ENCODE assay signal across 21 cellular contexts in genomic region chr1:182166321-182166720, GRCh38.
DNase-seq lines count a peak whose midpoint lies in the region; ATAC-seq, FAIRE-seq and TF ChIP-seq lines count a peak whose summit lies in the region.
"Had no signal": no experiment of that assay in that cellular context is flagged by ENCODE, and none has a peak within 500 bp of the region (broad histone marks: within the 10 kb centered on the region; RNA-seq: fewer than 3 reads in every experiment).

No MANE protein-coding gene starts in this region.

- POLR2A ChIA-PET in H1 (lab: Charles Lee; ENCODE audit: partially characterized antibody), result no interaction called here
- POLR2A ChIA-PET in activated CD4-positive, alpha-beta memory T cell treated with anti-CD3 and anti-CD28 coated beads for 36 hours (lab: Charles Lee), result no interaction called here
- POLR2A ChIA-PET in CD4-positive, alpha-beta T cell (lab: Charles Lee), result no interaction called here

- H3K23me2 ChIP-seq in H1 (ENCODE audit: low read depth, low read length), result no peaks in the 10 kb centered on the region

- no peak overlapping the region for H3K14ac ChIP-seq in H1 (ENCODE audit: insufficient read length)

- no peak overlapping the region for H3K4me3 ChIP-seq in H1 (ENCODE audit: extremely low read depth in 1 of 4, insufficient read depth in 2 of 4, low read depth in 3 of 4, low read length in 4 of 4)
- H3K4me3 ChIP-seq in mucosa of descending colon, result no peak overlapping the region
- H3K4me3 ChIP-seq in suprapubic skin, result no peak overlapping the region
- H3K4me3 ChIP-seq in uterus, result no peak overlapping the region
- H3K4me3 ChIP-seq: GM23248 had no signal

- no peak overlapping the region for H4K8ac ChIP-seq in H1 (ENCODE audit: extremely low read depth, insufficient read depth, low read length)

- no peak overlapping the region for H2BK5ac ChIP-seq in H1 (ENCODE audit: low read depth, low read length)

- no peak overlapping the region for H2BK12ac ChIP-seq in H1 (ENCODE audit: low read depth, low read length)

- H3K27ac Mint-ChIP-seq in activated CD4-positive, alpha-beta memory T cell treated with anti-CD3 and anti-CD28 coated beads for 36 hours, result no peak overlapping the region
- no peak overlapping the region for H3K27ac Mint-ChIP-seq in CD4-positive, alpha-beta T cell
- H3K27ac Mint-ChIP-seq: CD4-positive, CD25-positive, alpha-beta regulatory T cell; HFFc6 had no signal

- H2BK120ac ChIP-seq in H1 (replicated peaks; ENCODE audit: low read depth, low read length), result no peak overlapping the region

- intact Hi-C loops in mucosa of descending colon (cut with DNase I, micrococcal nuclease) (no loop called here), uterus (cut with DNase I; ENCODE audit: low total_unique reads) (no loop called here)
- intact Hi-C loops in activated CD4-positive, alpha-beta memory T cell treated with anti-CD3 and anti-CD28 coated beads for 36 hours (cut with micrococcal nuclease), result no loop called here
- intact Hi-C loops in CD4-positive, alpha-beta T cell (cut with DNase I, micrococcal nuclease), result no loop called here

- TF ChIP-seq CTCF in H1 (IDR thresholded peaks at IDR 0.05; ENCODE audit: control extremely low read depth in 1 of 3, insufficient read depth in 1 of 3, low read depth in 1 of 3, low read length in 3 of 3) (no peak), mucosa of descending colon (IDR thresholded peaks at IDR 0.05) (no peak), suprapubic skin (IDR thresholded peaks at IDR 0.05) (no peak), uterus (IDR thresholded peaks at IDR 0.05) (no peak)
- no peak for TF ChIP-seq CTCF in CD4-positive, alpha-beta T cell (IDR thresholded peaks at IDR 0.05)

- H4K5ac ChIP-seq in H1 (ENCODE audit: insufficient read length, low read depth, low read length), result no peak overlapping the region

- peaks cover 3% of the 10 kb centered on the region for H3K27me3 Mint-ChIP-seq in activated CD4-positive, alpha-beta memory T cell treated with anti-CD3 and anti-CD28 coated beads for 36 hours
- no peaks in the 10 kb centered on the region for H3K27me3 Mint-ChIP-seq in CD4-positive, alpha-beta T cell

- H3K4me1 Mint-ChIP-seq in activated CD4-positive, alpha-beta memory T cell treated with anti-CD3 and anti-CD28 coated beads for 36 hours (ENCODE audit: low read depth), result peaks cover 5% of the 10 kb centered on the region
- peaks cover 8% of the 10 kb centered on the region for H3K4me1 Mint-ChIP-seq in CD4-positive, alpha-beta T cell (ENCODE audit: low read depth)

- H3K36me3 ChIP-seq in H1 (ENCODE audit: control insufficient read depth in 2 of 4, insufficient read depth in 4 of 4, low read length in 3 of 4), result no peaks in the 10 kb centered on the region
- no peaks in the 10 kb centered on the region for H3K36me3 ChIP-seq in mucosa of descending colon (ENCODE audit: low read depth)
- H3K36me3 ChIP-seq in suprapubic skin, result no peaks in the 10 kb centered on the region
- H3K36me3 ChIP-seq in uterus, result no peaks in the 10 kb centered on the region
- H3K36me3 ChIP-seq: BE2C had no signal

- TF ChIP-seq EP300 in H1 (IDR thresholded peaks at IDR 0.05; ENCODE audit: borderline replicate concordance in 1 of 2, low read depth in 2 of 2, low read length in 2 of 2), result no peak
- no peak for TF ChIP-seq EP300 in suprapubic skin (IDR thresholded peaks at IDR 0.05)

- H3K4me1 ChIP-seq in H1 (replicated peaks in 1 of 4; ENCODE audit: control insufficient read depth in 3 of 4, insufficient read depth in 4 of 4, low read length in 3 of 4) (no peaks in the 10 kb centered on the region), mucosa of descending colon (ENCODE audit: low read depth) (no peaks in the 10 kb centered on the region), suprapubic skin (peaks cover 39% of the 10 kb centered on the region), uterus (no peaks in the 10 kb centered on the region)
- H3K4me1 ChIP-seq: BE2C, Caco-2 had no signal

- no peak for FAIRE-seq in H1 (lab: Jason Lieb, UNC)
- FAIRE-seq: A204.1, G401.6, GM12891, GM19239, HTR-8/SVneo had no signal

- H3K4me2 ChIP-seq in H1 (ENCODE audit: insufficient read depth in 1 of 2, low read depth in 2 of 2, low read length in 2 of 2), result no peak overlapping the region

- H4K20me1 ChIP-seq in H1 (replicated peaks in 1 of 2; ENCODE audit: control insufficient read depth in 1 of 2, insufficient read depth in 2 of 2, low read length in 2 of 2), result no peaks in the 10 kb centered on the region

- TF ChIP-seq RAD21 in H1 (IDR thresholded peaks at IDR 0.05 in 1 of 2, conservative IDR thresholded peaks at IDR 0.05 in 1 of 2; ENCODE audit: low read depth in 2 of 2, low read length in 2 of 2), result no peak

- CTCF ChIA-PET in H1 (lab: Charles Lee; ENCODE audit: partially characterized antibody), result interaction anchor here (0.6 to 1.2 kb wide), 4 partner anchors 21 to 1723 kb away, joined by 3 to 6 read pairs (median 3); no protein-coding TSS in a partner anchor
- CTCF ChIA-PET in activated CD4-positive, alpha-beta memory T cell treated with anti-CD3 and anti-CD28 coated beads for 36 hours (lab: Charles Lee), result interaction anchor here (0.6 to 2.1 kb wide), 2 partner anchors 23 to 400 kb away, joined by 3 to 7 read pairs; no protein-coding TSS in a partner anchor
- CTCF ChIA-PET in CD4-positive, alpha-beta T cell (lab: Charles Lee), result interaction anchor here (0.9 kb wide), 1 partner anchor 231 kb away, joined by 3 read pairs; no protein-coding TSS in a partner anchor

- H3K36me3 Mint-ChIP-seq in activated CD4-positive, alpha-beta memory T cell treated with anti-CD3 and anti-CD28 coated beads for 36 hours, result no peaks in the 10 kb centered on the region
- no peaks in the 10 kb centered on the region for H3K36me3 Mint-ChIP-seq in CD4-positive, alpha-beta T cell (ENCODE audit: low read depth)
- H3K36me3 Mint-ChIP-seq: CD4-positive, CD25-positive, alpha-beta regulatory T cell had no signal

- 0 out of 2 replicates have a peak overlapping the region, but pooled peaks have one; percentile 43 for H2AFZ ChIP-seq in H1 (ENCODE audit: low read length)
- H2AFZ ChIP-seq: GM23248 had no signal

- H3K9ac ChIP-seq in H1 (replicated peaks in 1 of 4; ENCODE audit: extremely low read depth in 1 of 4, low read depth in 3 of 4, low read length in 3 of 4), result no peak overlapping the region
- H3K9ac ChIP-seq: GM23248 had no signal

- no peak overlapping the region for H3K4me3 Mint-ChIP-seq in activated CD4-positive, alpha-beta memory T cell treated with anti-CD3 and anti-CD28 coated beads for 36 hours
- no peak overlapping the region for H3K4me3 Mint-ChIP-seq in CD4-positive, alpha-beta T cell
- H3K4me3 Mint-ChIP-seq: CD4-positive, CD25-positive, alpha-beta regulatory T cell; HFFc6 had no signal

- H3K23ac ChIP-seq in H1 (ENCODE audit: insufficient read length), result no peak overlapping the region

- H3K27me3 ChIP-seq in H1 (replicated peaks in 1 of 4; ENCODE audit: control insufficient read depth in 3 of 4, extremely low read depth in 1 of 4, insufficient read depth in 3 of 4, low read length in 3 of 4), result no peaks in the 10 kb centered on the region
- H3K27me3 ChIP-seq in suprapubic skin, result no peaks in the 10 kb centered on the region
- no peaks in the 10 kb centered on the region for H3K27me3 ChIP-seq in CD4-positive, alpha-beta T cell (ENCODE audit: control insufficient read depth, insufficient read depth, low read length)
- no peaks in the 10 kb centered on the region for H3K27me3 ChIP-seq in uterus

- no peak overlapping the region for H3K56ac ChIP-seq in H1 (replicated peaks; ENCODE audit: insufficient read length, low read depth, low read length)

- H3K9me3 ChIP-seq in H1 (ENCODE audit: insufficient read depth in 2 of 2, low read depth in 1 of 2, low read length in 1 of 2) (no peaks in the 10 kb centered on the region), mucosa of descending colon (no peaks in the 10 kb centered on the region), suprapubic skin (no peaks in the 10 kb centered on the region), uterus (no peaks in the 10 kb centered on the region)
- no peaks in the 10 kb centered on the region for H3K9me3 ChIP-seq in CD4-positive, alpha-beta T cell (ENCODE audit: control insufficient read depth, low read length)
- H3K9me3 ChIP-seq: BE2C, Caco-2 had no signal

- WGBS in H1 (ENCODE audit: extremely low coverage in 1 of 2, insufficient coverage in 1 of 2, insufficient read length in 1 of 2, insufficient replicate concordance in 2 of 2, low coverage in 1 of 2, low lambda C conversion rate in 2 of 2, missing lambda C conversion rate in 1 of 2), 2 experiments, result 93% methylated on average over 5 of the region's 5 CpGs; no CpG with 5 or more reads in 1 of the 2 experiments
- 59% methylated on average over 5 of the region's 5 CpGs for WGBS in suprapubic skin

- H2BK15ac ChIP-seq in H1 (ENCODE audit: low read length), result no peak overlapping the region

- no peak overlapping the region for H3K4ac ChIP-seq in H1 (replicated peaks; ENCODE audit: insufficient read length, low read depth, low read length)

- H3K79me1 ChIP-seq in H1 (ENCODE audit: low read depth, low read length), result no peaks in the 10 kb centered on the region

- DNase-seq in H1 (ENCODE audit: low read depth in 1 of 2, low spot score in 2 of 2) (no peak), mucosa of descending colon (no peak), suprapubic skin (ENCODE audit: low spot score in 2 of 2) (no peak), uterus (no peak)
- no peak for DNase-seq in activated CD4-positive, alpha-beta memory T cell treated with anti-CD3 and anti-CD28 coated beads for 36 hours
- DNase-seq in CD4-positive, alpha-beta T cell, result no peak
- DNase-seq: ACHN; BE2C; C1 segment of cervical spinal cord; Caco-2; CD4-positive, CD25-positive, alpha-beta regulatory T cell; GM23248; H7; HFFc6; IMR-90 had no signal

- TF ChIP-seq POLR2A in H1 (IDR thresholded peaks at IDR 0.05; ENCODE audit: control extremely low read depth in 1 of 2, low read depth in 2 of 2, low read length in 2 of 2) (no peak), suprapubic skin (IDR thresholded peaks at IDR 0.05) (no peak), uterus (IDR thresholded peaks at IDR 0.05) (no peak)

- no peaks in the 10 kb centered on the region for H3K79me2 ChIP-seq in H1 (ENCODE audit: control insufficient read depth in 1 of 2, insufficient read depth in 2 of 2, low read length in 2 of 2)

- no peak overlapping the region for H3K18ac ChIP-seq in H1 (ENCODE audit: extremely low read depth, low read length)

- no peaks in the 10 kb centered on the region for H3K9me3 Mint-ChIP-seq in activated CD4-positive, alpha-beta memory T cell treated with anti-CD3 and anti-CD28 coated beads for 36 hours
- peaks cover 1% of the 10 kb centered on the region for H3K9me3 Mint-ChIP-seq in CD4-positive, alpha-beta T cell
- H3K9me3 Mint-ChIP-seq: HFFc6 had no signal

- H3K27ac ChIP-seq in H1 (ENCODE audit: low read depth, low read length), result no peak overlapping the region
- H3K27ac ChIP-seq in suprapubic skin, result peak overlapping the region; percentile 61
- H3K27ac ChIP-seq in CD4-positive, alpha-beta T cell (ENCODE audit: low read depth, low read length), result no peak overlapping the region
- H3K27ac ChIP-seq in uterus, result no peak overlapping the region
- H3K27ac ChIP-seq: GM23248 had no signal

- no peak overlapping the region for H2AK5ac ChIP-seq in H1 (ENCODE audit: low read depth, low read length)

- no peak overlapping the region for H2BK20ac ChIP-seq in H1 (ENCODE audit: low read length)

- peak; percentile 54 for ATAC-seq in mucosa of descending colon
- no peak for ATAC-seq in CD4-positive, alpha-beta T cell (ENCODE audit: poor library complexity)
- ATAC-seq: HCT116 had no signal

- no peak overlapping the region for H4K91ac ChIP-seq in H1 (replicated peaks; ENCODE audit: insufficient read length, low read length)
